ENCODE assay signal across 8 cellular contexts in the genomic region with DNA sequence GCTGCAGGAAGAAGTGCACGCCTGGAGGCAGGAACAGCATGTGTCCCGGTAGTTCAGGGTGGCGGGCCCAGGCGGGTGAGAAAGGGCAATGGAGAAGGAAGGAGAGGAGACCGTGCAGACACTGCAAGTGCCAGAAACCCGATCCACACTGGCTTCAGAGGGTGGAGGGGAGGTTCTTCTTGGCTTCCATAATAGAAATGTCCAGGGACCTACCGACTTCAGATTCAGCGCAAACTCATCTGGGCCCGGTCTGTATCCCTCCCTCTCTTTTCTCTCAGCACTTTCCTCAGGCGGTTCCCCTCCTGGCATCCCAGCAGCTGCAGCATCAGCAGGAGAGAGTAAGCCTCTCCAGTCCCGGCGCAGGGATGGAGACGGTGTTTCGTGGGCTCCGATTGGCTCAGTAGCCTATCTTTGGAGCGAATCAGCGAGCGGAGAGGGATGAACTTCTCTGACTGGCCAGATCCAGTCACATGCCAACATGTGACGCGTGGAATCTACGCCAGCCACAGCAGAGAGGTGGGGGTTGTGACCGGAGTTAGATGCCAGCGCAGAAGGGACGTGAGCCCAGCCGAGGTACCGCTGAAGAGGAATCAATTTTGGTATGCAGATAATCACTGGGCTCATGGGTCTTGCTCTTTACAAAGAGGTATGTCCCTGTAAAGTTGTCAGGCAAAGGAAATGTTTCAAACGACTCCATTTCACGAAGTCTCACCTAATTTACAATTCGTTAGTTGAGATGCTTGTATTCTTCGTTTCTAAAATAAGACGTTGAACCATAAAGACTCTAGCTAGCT. TPM values are rescaled to one million over a fixed set of nuclear protein-coding genes. Genes with fewer than 3 reads are reported as not detected.
DNase-seq lines count a peak whose midpoint lies in the region; ATAC-seq, FAIRE-seq and TF ChIP-seq lines count a peak whose summit lies in the region.

No MANE protein-coding gene starts in this region.

- under 1% methylated on average over 31 of the region's 31 CpGs for WGBS in right cardiac atrium
- WGBS in psoas muscle, 3 donors, result 0% methylated on average over 30 to 31 of the region's 31 CpGs

- H3K4me3 ChIP-seq in ascending aorta (peak overlapping the region; percentile 62 to 86), right cardiac atrium (ENCODE audit: low read length) (peak overlapping the region; percentile 63), psoas muscle (peak overlapping the region; percentile 69)

- ATAC-seq in GM18502 (IDR thresholded peaks at IDR 0.05; ENCODE audit: poor library complexity, unreplicated experiment), result peak; percentile 78
- ATAC-seq in HG02943 (IDR thresholded peaks at IDR 0.05; ENCODE audit: low read depth, unreplicated experiment), result peak; percentile 59
- peak; percentile 94 to 95 for ATAC-seq in right cardiac atrium
- peak; percentile 87 to 91 (median 90) for ATAC-seq in psoas muscle

- H3K27me3 ChIP-seq in ascending aorta, result no peaks in the 10 kb centered on the region
- H3K27me3 ChIP-seq in right cardiac atrium (ENCODE audit: control insufficient read depth, insufficient read depth), result no peaks in the 10 kb centered on the region
- H3K27me3 ChIP-seq in psoas muscle (ENCODE audit: insufficient read depth in 3 of 3, low read length in 2 of 3), result no peaks in the 10 kb centered on the region

- TF ChIP-seq CTCF in ascending aorta (IDR thresholded peaks at IDR 0.05) (no peak), psoas muscle (IDR thresholded peaks at IDR 0.05) (no peak)

- FAIRE-seq in urothelium cell line (lab: Jason Lieb, UNC), result peak; percentile 91

- DNase-seq in NCI-H187 (lab: John Stamatoyannopoulos, UW) (peak; percentile 31 to 66), T-helper 2 cell (peak; percentile 61 to 96 (median 81)), ascending aorta (ENCODE audit: low spot score in 2 of 2) (peak; percentile 83 to 96), right cardiac atrium (peak; percentile 93 to 96 (median 95)), psoas muscle (peak; percentile 90 to 93), urothelium cell line (ENCODE audit: low spot score) (peak; percentile 95)

- H3K27ac ChIP-seq in ascending aorta (peak overlapping the region; percentile 73 to 94), right cardiac atrium (ENCODE audit: low read length) (peak overlapping the region; percentile 79), psoas muscle (peak overlapping the region; percentile 74)

- H3K4me1 ChIP-seq in ascending aorta (peaks cover 0 to 11% of the 10 kb centered on the region in 2 donors), right cardiac atrium (ENCODE audit: control insufficient read depth, insufficient read depth, low read length) (no peaks in the 10 kb centered on the region), psoas muscle (peaks cover 19% of the 10 kb centered on the region)

- H3K9me3 ChIP-seq in ascending aorta (no peaks in the 10 kb centered on the region), right cardiac atrium (ENCODE audit: control insufficient read depth, low read length) (no peaks in the 10 kb centered on the region), psoas muscle (no peaks in the 10 kb centered on the region)

- intact Hi-C loops in ascending aorta (cut with DNase I) (loop anchor here (5.0 kb wide), 1 partner anchor 146 kb away; the partner anchor contains the start of gene FAM83G), right cardiac atrium (cut with DNase I) (no loop called here), psoas muscle (cut with DNase I) (no loop called here)

- H3K36me3 ChIP-seq in ascending aorta (no peaks in the 10 kb centered on the region), psoas muscle (ENCODE audit: insufficient read depth in 1 of 2, low read depth in 1 of 2) (no peaks in the 10 kb centered on the region)

RNA-seq across cellular contexts. Expression of gene PRPSAP2, which starts 1.9 kb away (rescaled TPM):
- total RNA-seq in ascending aorta, result 3.4 TPM
- total RNA-seq in right cardiac atrium, result 10 to 100 TPM; 27.0 to 28.4 (median 27.5) TPM
- 20.1 TPM for polyA plus RNA-seq in right cardiac atrium
- total RNA-seq in psoas muscle, result 10 to 100 TPM in 3 of 4 donors, 1 to 10 TPM in 1; 8.7 to 11.1 (median 10.4) TPM
- 10 to 100 TPM in 1 of 3 donors, 1 to 10 TPM in 2; 8.2 to 13.2 (median 8.4) TPM for polyA plus RNA-seq in psoas muscle

Comparison
In these comparisons a context has a peak if more than half of its experiments do, and no peak if none do; other contexts are left out.
1. Peak in every context shown above with its lines: DNase-seq, ATAC-seq, H3K4me3 ChIP-seq and H3K27ac ChIP-seq.